ENCODE assay signal across 8 cellular contexts in genomic region chr15:52262364-52262763, GRCh38. TPM values are rescaled to one million over a fixed set of nuclear protein-coding genes. Genes with fewer than 3 reads are reported as not detected.
DNase-seq lines count a peak whose midpoint lies in the region; ATAC-seq and TF ChIP-seq lines count a peak whose summit lies in the region.

No MANE protein-coding gene starts in this region.

- no peak overlapping the region for H3K4me2 ChIP-seq in parathyroid adenoma (ENCODE audit: low read length)

- no peak overlapping the region for H2AFZ ChIP-seq in parathyroid adenoma

- no peaks in the 10 kb centered on the region for H3K36me3 Mint-ChIP-seq in T-helper 17 cell (ENCODE audit: low read depth)

- H3K4me1 ChIP-seq in esophagus (ENCODE audit: control insufficient read depth in 2 of 2, insufficient read depth in 2 of 2, low read length in 1 of 2) (peaks cover 0 to 6% of the 10 kb centered on the region in 2 donors), parathyroid adenoma (peaks cover 6% of the 10 kb centered on the region)

- H3K4me3 Mint-ChIP-seq in T-helper 17 cell: peak overlapping the region; percentile 77

- TF ChIP-seq CTCF in GM06990 (IDR thresholded peaks at IDR 0.05; ENCODE audit: insufficient read depth, low read length, poor library complexity, severe bottlenecking) (no peak), parathyroid adenoma (IDR thresholded peaks at IDR 0.05) (no peak)

- H3K36me3 ChIP-seq in GM06990 (ENCODE audit: control insufficient read depth, insufficient read depth, low read length) (no peaks in the 10 kb centered on the region), esophagus (ENCODE audit: control insufficient read depth in 2 of 2, insufficient read depth in 2 of 2, low read length in 1 of 2) (peaks cover 3 to 22% of the 10 kb centered on the region in 2 donors), parathyroid adenoma (ENCODE audit: control insufficient read depth, insufficient read depth, low read length) (no peaks in the 10 kb centered on the region)

- H3K27ac ChIP-seq in esophagus (ENCODE audit: low read depth in 2 of 2, low read length in 1 of 2) (peak overlapping the region; percentile 40 to 65), parathyroid adenoma (peak overlapping the region; percentile 69)

- DNase-seq in GM06990 (ENCODE audit: extremely low read depth, insufficient read length) (peak; percentile 36), T-helper 17 cell (no peak), NCI-H1930 (lab: John Stamatoyannopoulos, UW) (no peak), DMS 273 treated with DMSO at 0.1 percent for 48 hours (lab: John Stamatoyannopoulos, UW) (no peak), NCI-H1436 treated with DMSO at 0.1 percent for 48 hours (lab: John Stamatoyannopoulos, UW) (no peak)

- no peaks in the 10 kb centered on the region for H3K27me3 ChIP-seq in GM06990 (replicated peaks; ENCODE audit: control insufficient read depth, insufficient read depth, low read length)
- no peaks in the 10 kb centered on the region for H3K27me3 ChIP-seq in esophagus (ENCODE audit: control insufficient read depth in 1 of 2, insufficient read depth in 2 of 2, low read length in 2 of 2)
- no peaks in the 10 kb centered on the region for H3K27me3 ChIP-seq in parathyroid adenoma (ENCODE audit: control insufficient read depth, insufficient read depth, low read length)

- no peak for ATAC-seq in T-helper 17 cell
- no peak for ATAC-seq in HG02678 (IDR thresholded peaks at IDR 0.05; ENCODE audit: unreplicated experiment)

- H3K4me3 ChIP-seq in GM06990 (replicated peaks; ENCODE audit: low read depth, low read length) (no peak overlapping the region), esophagus (ENCODE audit: low read depth in 1 of 2, low read length in 2 of 2) (no peak overlapping the region), parathyroid adenoma (ENCODE audit: low read depth, low read length) (no peak overlapping the region)

- peaks cover 31% of the 10 kb centered on the region for H3K4me1 Mint-ChIP-seq in T-helper 17 cell

- H3K9me3 ChIP-seq in T-helper 17 cell (ENCODE audit: control insufficient read depth, low read length, poor library complexity, severe bottlenecking) (no peaks in the 10 kb centered on the region), esophagus (ENCODE audit: control insufficient read depth in 2 of 2, insufficient read depth in 1 of 2, low read depth in 1 of 2, low read length in 1 of 2) (no peaks in the 10 kb centered on the region), parathyroid adenoma (ENCODE audit: control insufficient read depth, low read length) (no peaks in the 10 kb centered on the region)

- peak overlapping the region; percentile 93 for H3K27ac Mint-ChIP-seq in T-helper 17 cell

- 58 to 61% methylated on average over 5 of the region's 5 CpGs for WGBS in esophagus, 2 donors

- H3K27me3 Mint-ChIP-seq in T-helper 17 cell: no peaks in the 10 kb centered on the region

- no peak overlapping the region for H3K9ac ChIP-seq in parathyroid adenoma

- no peaks in the 10 kb centered on the region for H3K79me2 ChIP-seq in parathyroid adenoma

RNA-seq across cellular contexts. Expression of gene MYO5C, which starts 33.2 kb away (rescaled TPM):
- 1 to 10 TPM; 1.5 to 3.3 TPM for total RNA-seq in T-helper 17 cell
- polyA plus RNA-seq in esophagus: 1 to 10 TPM; 4.9 to 5.4 TPM
